Comparison of ENCODE assay signal across 12 cellular contexts in genomic region chr15:74888716-74889115, GRCh38. TPM values are rescaled to one million over a fixed set of nuclear protein-coding genes. Genes with fewer than 3 reads are reported as not detected.
DNase-seq lines count a peak whose midpoint lies in the region; ATAC-seq lines count a peak whose summit lies in the region.
"Had no signal": no experiment of that assay in that cellular context is flagged by ENCODE, and none has a peak within 500 bp of the region (broad histone marks: within the 10 kb centered on the region; RNA-seq: fewer than 3 reads in every experiment).

No MANE protein-coding gene starts in this region.

- CTCF ChIA-PET in naive thymus-derived CD4-positive, alpha-beta T cell (lab: Charles Lee), result interaction anchor here (0.8 to 1.2 kb wide), 2 partner anchors 15 to 89 kb away, joined by 3 to 4 read pairs; no protein-coding TSS in a partner anchor

- H3K27me3 Mint-ChIP-seq in activated naive CD8-positive, alpha-beta T cell treated with anti-CD3 and anti-CD28 coated beads, Interleukin-2, amount 50 U/mL, for 24 hours, result no peaks in the 10 kb centered on the region
- no peaks in the 10 kb centered on the region for H3K27me3 Mint-ChIP-seq in naive thymus-derived CD4-positive, alpha-beta T cell

- H3K27ac ChIP-seq in BLaER1 treated with 17β-estradiol and CSF1 and Interleukin-3, amounts not matched to agents 10 nM and 100 nM, result no peak overlapping the region
- H3K27ac ChIP-seq in naive thymus-derived CD4-positive, alpha-beta T cell (ENCODE audit: low read depth, low read length), result peak overlapping the region; percentile 84

- peaks cover 16 to 28% (median 25%) of the 10 kb centered on the region in 11 experiments for H3K36me3 ChIP-seq in BLaER1 treated with 17β-estradiol and CSF1 and Interleukin-3, amounts not matched to agents 10 nM and 100 nM
- peaks cover 0 to 15% (median 4%) of the 10 kb centered on the region in 3 experiments for H3K36me3 ChIP-seq in naive thymus-derived CD4-positive, alpha-beta T cell (ENCODE audit: control insufficient read depth in 2 of 3, insufficient read depth in 3 of 3, low read length in 3 of 3)

- H3K27me3 ChIP-seq in BLaER1 treated with 17β-estradiol and CSF1 and Interleukin-3, amounts not matched to agents 10 nM and 100 nM, result no peaks in the 10 kb centered on the region
- no peaks in the 10 kb centered on the region for H3K27me3 ChIP-seq in naive thymus-derived CD4-positive, alpha-beta T cell (ENCODE audit: control insufficient read depth in 2 of 2, insufficient read depth in 2 of 2, low read length in 2 of 2)

- POLR2A ChIA-PET in naive thymus-derived CD4-positive, alpha-beta T cell (lab: Charles Lee), result interaction anchor here (1.5 to 2.4 kb wide), 7 partner anchors 9 to 18 kb away, joined by 5 to 18 read pairs (median 8); partner anchors contain the start of gene FAM219B

- H3K4me3 ChIP-seq in BLaER1 treated with 17β-estradiol and CSF1 and Interleukin-3, amounts not matched to agents 10 nM and 100 nM, result no peak overlapping the region
- peak overlapping the region; percentile 76; the same call in 1 of the 2 replicates for H3K4me3 ChIP-seq in GM08714 (ENCODE audit: low read length)
- H3K4me3 ChIP-seq in naive thymus-derived CD4-positive, alpha-beta T cell (ENCODE audit: low read length), result no peak overlapping the region
- H3K4me3 ChIP-seq: mucosa of descending colon had no signal

- intact Hi-C loops in naive thymus-derived CD4-positive, alpha-beta T cell (cut with micrococcal nuclease), result loop anchor here (1.0 kb wide), 3 partner anchors 15 to 45 kb away; partner anchors contain the start of genes FAM219B (in 1 of the 2), SCAMP2 (in 1 of the 2) and ULK3 (in 1 of the 2)

- H3K4me1 Mint-ChIP-seq in activated naive CD8-positive, alpha-beta T cell treated with anti-CD3 and anti-CD28 coated beads, Interleukin-2, amount 50 U/mL, for 24 hours, result peaks cover 51% of the 10 kb centered on the region
- H3K4me1 Mint-ChIP-seq in naive thymus-derived CD4-positive, alpha-beta T cell, result peaks cover 25 to 55% (median 46%) of the 10 kb centered on the region in 7 donors

- no peak for ATAC-seq in activated naive CD8-positive, alpha-beta T cell treated with anti-CD3 and anti-CD28 coated beads, Interleukin-2, amount 50 U/mL, for 24 hours
- no peak for ATAC-seq in naive thymus-derived CD4-positive, alpha-beta T cell
- no peak for ATAC-seq in GM18517 (IDR thresholded peaks at IDR 0.05; ENCODE audit: unreplicated experiment)

- H3K36me3 Mint-ChIP-seq in activated naive CD8-positive, alpha-beta T cell treated with anti-CD3 and anti-CD28 coated beads, Interleukin-2, amount 50 U/mL, for 24 hours (ENCODE audit: low read depth), result peaks cover 20% of the 10 kb centered on the region
- H3K36me3 Mint-ChIP-seq in naive thymus-derived CD4-positive, alpha-beta T cell, result peaks cover 0 to 18% (median 6%) of the 10 kb centered on the region in 5 donors

- H3K9ac ChIP-seq in BLaER1 treated with 17β-estradiol and CSF1 and Interleukin-3, amounts not matched to agents 10 nM and 100 nM, result peak overlapping the region in 1 of 11 experiments; percentile 88; a peak in 1 of 22 replicates

- no peaks in the 10 kb centered on the region for H3K9me3 Mint-ChIP-seq in activated naive CD8-positive, alpha-beta T cell treated with anti-CD3 and anti-CD28 coated beads, Interleukin-2, amount 50 U/mL, for 24 hours
- H3K9me3 Mint-ChIP-seq in naive thymus-derived CD4-positive, alpha-beta T cell, result peaks cover 0 to 2% (median 0%) of the 10 kb centered on the region in 11 donors

- DNase-seq in activated naive CD8-positive, alpha-beta T cell treated with anti-CD3 and anti-CD28 coated beads, Interleukin-2, amount 50 U/mL, for 24 hours, result no peak
- DNase-seq in naive thymus-derived CD4-positive, alpha-beta T cell, result no peak
- DNase-seq in RKO (ENCODE audit: low spot score), result no peak
- no peak for DNase-seq in NCI-H2107 treated with DMSO at 0.1 percent for 48 hours (lab: John Stamatoyannopoulos, UW; ENCODE audit: unreplicated experiment)
- DNase-seq: activated CD4-positive, alpha-beta T cell treated with anti-CD3 and anti-CD28 coated beads for 1 hour; activated naive CD4-positive, alpha-beta T cell treated with anti-CD3 and anti-CD28 coated beads, Interleukin-2, amount 50 U/mL, for 16 hours; cortex of kidney had no signal

- H3K4me2 ChIP-seq in BLaER1 treated with 17β-estradiol and CSF1 and Interleukin-3, amounts not matched to agents 10 nM and 100 nM, result peak overlapping the region in 6 of 11 experiments; percentile 96 to 100 (median 98); a peak in 7 of 22 replicates

- H3K9me3 ChIP-seq in BLaER1 treated with 17β-estradiol and CSF1 and Interleukin-3, amounts not matched to agents 10 nM and 100 nM (replicated peaks in 1 of 11), result no peaks in the 10 kb centered on the region; a peak in 1 of 22 replicates
- no peaks in the 10 kb centered on the region for H3K9me3 ChIP-seq in naive thymus-derived CD4-positive, alpha-beta T cell (ENCODE audit: control insufficient read depth in 2 of 3, low read length in 3 of 3)
- H3K9me3 ChIP-seq: mucosa of descending colon, thoracic aorta had no signal

- peak overlapping the region; percentile 93 for H3K27ac Mint-ChIP-seq in activated naive CD8-positive, alpha-beta T cell treated with anti-CD3 and anti-CD28 coated beads, Interleukin-2, amount 50 U/mL, for 24 hours
- peak overlapping the region in 7 of 9 donors; percentile 83 to 99 (median 95) for H3K27ac Mint-ChIP-seq in naive thymus-derived CD4-positive, alpha-beta T cell

- H4K20me1 ChIP-seq in BLaER1 treated with 17β-estradiol and CSF1 and Interleukin-3, amounts not matched to agents 10 nM and 100 nM, result no peaks in the 10 kb centered on the region; a peak in 1 of 22 replicates

- peaks cover 29 to 77% (median 38%) of the 10 kb centered on the region in 10 experiments for H3K4me1 ChIP-seq in BLaER1 treated with 17β-estradiol and CSF1 and Interleukin-3, amounts not matched to agents 10 nM and 100 nM
- H3K4me1 ChIP-seq in naive thymus-derived CD4-positive, alpha-beta T cell (ENCODE audit: control insufficient read depth in 2 of 2, insufficient read depth in 2 of 2, low read length in 2 of 2), result peaks cover 25 to 28% of the 10 kb centered on the region in 2 donors

- peak overlapping the region; percentile 91 for H3K4me3 Mint-ChIP-seq in activated naive CD8-positive, alpha-beta T cell treated with anti-CD3 and anti-CD28 coated beads, Interleukin-2, amount 50 U/mL, for 24 hours
- H3K4me3 Mint-ChIP-seq in naive thymus-derived CD4-positive, alpha-beta T cell, result peak overlapping the region in 7 of 10 donors; percentile 81 to 95 (median 90)

RNA-seq across cellular contexts. Expression of gene MPI, which starts 1.1 kb away (rescaled TPM):
- 10 to 100 TPM; 34.0 to 97.8 (median 80.6) TPM for total RNA-seq in naive thymus-derived CD4-positive, alpha-beta T cell
- 10 to 100 TPM; 92.5 to 98.3 TPM for polyA plus RNA-seq in naive thymus-derived CD4-positive, alpha-beta T cell

RNA-seq across cellular contexts. Expression of gene SCAMP2, which starts 15.6 kb away (rescaled TPM):
- 100 to 1,000 TPM in 3 of 5 experiments, 10 to 100 TPM in 2; 78.9 to 130 (median 116) TPM for total RNA-seq in naive thymus-derived CD4-positive, alpha-beta T cell
- polyA plus RNA-seq in naive thymus-derived CD4-positive, alpha-beta T cell, result 100 to 1,000 TPM; 131 to 141 TPM

RNA-seq across cellular contexts. Expression of gene FAM219B, which starts 17.9 kb away (rescaled TPM):
- 100 to 1,000 TPM in 2 of 5 experiments, 10 to 100 TPM in 3; 40.5 to 111 (median 99.6) TPM for total RNA-seq in naive thymus-derived CD4-positive, alpha-beta T cell
- polyA plus RNA-seq in naive thymus-derived CD4-positive, alpha-beta T cell, result 10 to 100 TPM; 20.2 to 27.7 TPM

RNA-seq across cellular contexts. Expression of gene ULK3, which starts 45.8 kb away (rescaled TPM):
- 100 to 1,000 TPM in 1 of 5 experiments, 10 to 100 TPM in 4; 53.2 to 106 (median 59.2) TPM for total RNA-seq in naive thymus-derived CD4-positive, alpha-beta T cell
- 10 to 100 TPM; 15.4 to 32.8 TPM for polyA plus RNA-seq in naive thymus-derived CD4-positive, alpha-beta T cell

RNA-seq across cellular contexts. Expression of gene COX5A, which starts 49.2 kb away (rescaled TPM):
- 100 to 1,000 TPM in 1 of 5 experiments, 10 to 100 TPM in 4; 44.4 to 210 (median 59.2) TPM for total RNA-seq in naive thymus-derived CD4-positive, alpha-beta T cell
- polyA plus RNA-seq in naive thymus-derived CD4-positive, alpha-beta T cell, result 100 to 1,000 TPM; 239 to 242 TPM
